Comparison of ENCODE assay signal across 1 cellular context in the genomic region with DNA sequence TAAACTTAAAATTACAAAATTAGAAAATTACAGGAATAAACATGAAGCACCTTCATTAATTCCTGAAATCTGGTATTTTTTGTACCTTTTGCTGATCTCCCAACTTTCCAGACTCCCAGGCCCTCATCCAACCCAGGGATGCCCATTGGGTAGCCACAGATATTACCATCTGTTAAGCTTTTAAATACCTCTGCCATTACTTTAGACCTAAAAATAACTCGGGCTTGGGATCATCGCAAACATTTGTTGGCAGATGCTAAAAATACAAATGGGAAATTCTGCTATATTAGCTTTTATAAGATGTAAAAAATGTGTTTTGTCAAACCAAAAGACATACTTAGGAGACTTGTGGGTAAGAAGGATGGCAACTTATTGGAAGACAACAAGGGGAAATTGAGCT.
TF ChIP-seq lines count a peak whose summit lies in the region.

No MANE protein-coding gene starts in this region.

TF ChIP-seq in GM23338, 12 proteins besides CTCF, POLR2A, EP300 and RAD21 (continued from another document):
- TF ChIP-seq NANOG (IDR thresholded peaks at IDR 0.05; ENCODE audit: borderline replicate concordance) (no peak), ETS1 (IDR thresholded peaks at IDR 0.05) (no peak)
TF ChIP-seq in GM23338: peak in this region for 0.
